In the genomic region with DNA sequence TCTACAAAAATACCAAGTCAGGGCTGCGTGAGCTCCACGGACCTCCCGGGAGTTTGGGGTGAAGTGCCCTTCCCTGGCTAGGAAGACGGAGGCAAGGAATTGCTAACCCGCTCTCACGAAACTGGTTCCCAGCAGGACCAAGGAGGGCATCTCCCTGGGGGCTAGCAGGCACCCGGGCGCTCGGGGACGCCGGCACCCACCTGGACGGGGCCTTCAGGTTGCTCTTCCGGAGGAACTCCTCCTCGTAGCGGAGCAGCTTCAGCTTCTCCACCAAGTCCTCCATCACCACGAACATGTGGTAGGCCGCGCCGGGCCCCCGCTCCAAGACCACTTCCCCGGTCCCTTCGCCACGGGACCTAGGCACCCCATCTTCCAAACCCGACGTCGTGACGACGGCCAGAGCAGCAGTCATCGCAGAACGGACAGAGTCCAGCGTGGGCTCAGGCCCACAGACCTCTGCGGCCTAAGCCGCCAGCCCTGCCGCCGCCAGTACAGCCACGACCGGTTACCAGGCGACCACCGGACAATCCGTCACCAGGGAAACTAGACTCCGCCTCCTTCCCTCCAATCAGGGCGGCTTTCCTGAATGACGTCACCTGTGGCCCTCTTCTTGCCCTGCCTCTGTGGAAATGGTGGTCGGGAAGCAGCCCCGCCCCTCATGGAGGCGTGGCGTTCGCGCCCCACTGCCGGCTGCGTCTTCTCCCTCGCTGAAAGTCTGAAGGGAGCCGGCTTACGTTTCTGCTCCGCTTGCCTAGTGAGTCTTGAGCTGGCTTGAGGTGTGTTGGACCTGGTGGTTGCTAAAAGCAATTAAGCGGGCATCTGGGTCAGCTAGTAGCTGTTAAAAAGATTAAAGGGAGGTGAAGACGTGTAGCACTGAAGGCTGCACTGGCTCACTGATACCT, we compare ENCODE assay signal across 1 cellular context.
TF ChIP-seq lines count a peak whose summit lies in the region.

Gene IFT57 (minus strand): TSS at position 514 of the 902 bp plus-strand sequence. CDS start 102 bp downstream, at position 412.

TF ChIP-seq in HCT116, 20 proteins besides CTCF, POLR2A, EP300 and RAD21 (continued from another document):
- TF ChIP-seq EGR1 (IDR thresholded peaks at IDR 0.05; ENCODE audit: low read depth) (no peak), CEBPB (IDR thresholded peaks at IDR 0.05; ENCODE audit: low read depth) (no peak), ZBTB33 (IDR thresholded peaks at IDR 0.05; ENCODE audit: extremely low read depth, insufficient replicate concordance, low read length) (no peak), EZH2 (IDR thresholded peaks at IDR 0.05) (no peak), POLR2AphosphoS5 (IDR thresholded peaks at IDR 0.05; ENCODE audit: low read depth, low read length) (peak; percentile 48), ELF1 (IDR thresholded peaks at IDR 0.05; ENCODE audit: borderline replicate concordance, low read depth) (no peak), ZFX (IDR thresholded peaks at IDR 0.05) (peak; percentile 94), EZH2phosphoT487 (IDR thresholded peaks at IDR 0.05; ENCODE audit: borderline replicate concordance) (no peak), JUND (IDR thresholded peaks at IDR 0.05) (no peak; the same call in 1 of the 2 replicates), TCF7L2 (IDR thresholded peaks at IDR 0.05; ENCODE audit: borderline replicate concordance, extremely low read depth, insufficient read depth, insufficient read length) (no peak), YY1 (IDR thresholded peaks at IDR 0.05; ENCODE audit: extremely low read depth, insufficient replicate concordance, low read depth, low read length) (peak; percentile 78), SIN3A (IDR thresholded peaks at IDR 0.05; ENCODE audit: low read depth) (peak; percentile 48), ZNF274 (IDR thresholded peaks at IDR 0.05; ENCODE audit: low read depth, low read length) (no peak), FOSL1 (IDR thresholded peaks at IDR 0.05; ENCODE audit: low read depth) (no peak)
- TF ChIP-seq, protein P1, sequence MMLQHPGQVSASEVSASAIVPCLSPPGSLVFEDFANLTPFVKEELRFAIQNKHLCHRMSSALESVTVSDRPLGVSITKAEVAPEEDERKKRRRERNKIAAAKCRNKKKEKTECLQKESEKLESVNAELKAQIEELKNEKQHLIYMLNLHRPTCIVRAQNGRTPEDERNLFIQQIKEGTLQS (IDR thresholded peaks at IDR 0.05) = no peak
- TF ChIP-seq, protein P2, sequence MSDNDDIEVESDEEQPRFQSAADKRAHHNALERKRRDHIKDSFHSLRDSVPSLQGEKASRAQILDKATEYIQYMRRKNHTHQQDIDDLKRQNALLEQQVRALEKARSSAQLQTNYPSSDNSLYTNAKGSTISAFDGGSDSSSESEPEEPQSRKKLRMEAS (IDR thresholded peaks at IDR 0.05) = no peak; the same call in 1 of the 2 replicates
